2 cellular contexts compared by ENCODE assay signal in the genomic region with DNA sequence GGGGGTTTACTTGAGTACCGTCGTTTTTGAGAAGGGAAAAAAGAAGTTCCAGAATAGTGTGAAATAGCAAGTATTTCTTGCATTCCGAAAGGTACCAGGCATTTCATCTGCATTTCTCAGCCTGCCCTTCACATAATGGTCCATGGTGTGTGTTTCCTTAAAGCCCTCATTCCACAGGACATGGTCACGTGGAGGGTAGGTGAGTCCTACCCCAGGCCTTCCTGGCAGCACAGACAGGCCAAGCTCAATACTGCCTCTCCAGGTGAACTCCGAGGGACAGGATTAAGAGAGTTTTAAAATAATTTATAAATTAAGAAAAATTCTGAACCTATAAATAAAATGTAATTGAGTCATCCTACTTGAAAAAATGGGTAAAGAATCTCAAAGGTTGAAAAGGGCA.
TF ChIP-seq lines count a peak whose summit lies in the region.

No MANE protein-coding gene starts in this region.

TF ChIP-seq in IMR-90, 13 proteins besides CTCF, POLR2A, EP300 and RAD21 (continued from another document):
- TF ChIP-seq CEBPB (IDR thresholded peaks at IDR 0.05; ENCODE audit: low read depth, low read length) (no peak), NFE2L2 (IDR thresholded peaks at IDR 0.05; ENCODE audit: low read depth, low read length) (no peak), MAFK (IDR thresholded peaks at IDR 0.05; ENCODE audit: low read depth, low read length) (no peak), SMC3 (IDR thresholded peaks at IDR 0.05; ENCODE audit: low read depth, low read length) (no peak), FOS (IDR thresholded peaks at IDR 0.05; ENCODE audit: low read depth, low read length) (no peak), RFX5 (IDR thresholded peaks at IDR 0.05; ENCODE audit: low read depth, low read length) (no peak), MAZ (IDR thresholded peaks at IDR 0.05; ENCODE audit: borderline replicate concordance, low read depth, low read length) (no peak), MXI1 (IDR thresholded peaks at IDR 0.05; ENCODE audit: borderline replicate concordance, low read depth, low read length) (no peak), RCOR1 (IDR thresholded peaks at IDR 0.05; ENCODE audit: insufficient replicate concordance, low read length) (no peak)
- TF ChIP-seq, protein P1, sequence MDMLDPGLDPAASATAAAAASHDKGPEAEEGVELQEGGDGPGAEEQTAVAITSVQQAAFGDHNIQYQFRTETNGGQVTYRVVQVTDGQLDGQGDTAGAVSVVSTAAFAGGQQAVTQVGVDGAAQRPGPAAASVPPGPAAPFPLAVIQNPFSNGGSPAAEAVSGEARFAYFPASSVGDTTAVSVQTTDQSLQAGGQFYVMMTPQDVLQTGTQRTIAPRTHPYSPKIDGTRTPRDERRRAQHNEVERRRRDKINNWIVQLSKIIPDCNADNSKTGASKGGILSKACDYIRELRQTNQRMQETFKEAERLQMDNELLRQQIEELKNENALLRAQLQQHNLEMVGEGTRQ (IDR thresholded peaks at IDR 0.05; ENCODE audit: low read depth, low read length) = no peak

TF ChIP-seq in WTC11, 78 proteins besides CTCF, POLR2A, EP300 and RAD21 (continued from another document):
- TF ChIP-seq, protein P2, sequence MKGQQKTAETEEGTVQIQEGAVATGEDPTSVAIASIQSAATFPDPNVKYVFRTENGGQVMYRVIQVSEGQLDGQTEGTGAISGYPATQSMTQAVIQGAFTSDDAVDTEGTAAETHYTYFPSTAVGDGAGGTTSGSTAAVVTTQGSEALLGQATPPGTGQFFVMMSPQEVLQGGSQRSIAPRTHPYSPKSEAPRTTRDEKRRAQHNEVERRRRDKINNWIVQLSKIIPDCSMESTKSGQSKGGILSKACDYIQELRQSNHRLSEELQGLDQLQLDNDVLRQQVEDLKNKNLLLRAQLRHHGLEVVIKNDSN (CRISPR knock-in tag; IDR thresholded peaks at IDR 0.05) = 0 out of 2 replicates have a peak, but pooled peaks have one; percentile 58
- no peak for TF ChIP-seq NR3C1 (CRISPR knock-in tag; conservative IDR thresholded peaks at IDR 0.05; ENCODE audit: low read depth)
